Comparison of ENCODE assay signal across 29 cellular contexts in genomic region chr3:158269896-158270295, GRCh38.
"Had no signal": no experiment of that assay in that cellular context is flagged by ENCODE, and none has a peak within 500 bp of the region (broad histone marks: within the 10 kb centered on the region; RNA-seq: fewer than 3 reads in every experiment).

No MANE protein-coding gene starts in this region.

- H3K36me3 ChIP-seq: cardiac muscle cell, colonic mucosa, pancreas, thyroid gland, upper lobe of right lung had no signal

- H3K27me3 Mint-ChIP-seq: activated B cell treated with CpG ODN at 0.5 μM for 24 hours; activated CD4-positive, alpha-beta T cell treated with anti-CD3 and anti-CD28 coated beads for 36 hours; activated naive CD8-positive, alpha-beta T cell; naive B cell; stimulated activated naive B cell treated with anti-CD40 and anti-IgM and Interleukin-4, amounts not matched to agents 10 μg/mL and 1 μg/mL and 100 μg/mL, for 72 hours had no signal

- DNase-seq: activated B cell treated with CpG ODN at 0.5 μM for 24 hours; activated CD4-positive, alpha-beta T cell treated with anti-CD3 and anti-CD28 coated beads for 36 hours; activated CD4-positive, alpha-beta T cell treated with anti-CD3 and anti-CD28 coated beads, Interleukin-2, amount 50 U/mL, for 4 hours; activated CD8-positive, alpha-beta memory T cell treated with anti-CD3 and anti-CD28 coated beads for 24 hours; activated effector memory CD4-positive, alpha-beta T cell treated with Interleukin-2 at 50 U/mL for 16 hours; activated naive CD4-positive, alpha-beta T cell treated with Interleukin-2 at 50 U/mL for 16 hours; anterior cingulate cortex; cerebellar nuclear complex; colonic mucosa; effector memory CD4-positive, alpha-beta T cell; left cardiac atrium; left ventricle myocardium superior; naive B cell; nucleus accumbens; pancreas; psoas muscle; stimulated activated CD4-positive, alpha-beta T cell treated with anti-CD3 and anti-CD28 coated beads, Interleukin-15, amount 100 ng/mL, for 24 hours; stimulated activated CD4-positive, alpha-beta T cell treated with anti-CD3 and anti-CD28 coated beads, Interleukin-2, amount 100 ng/mL, for 24 hours; stimulated activated naive B cell treated with anti-CD40 and anti-IgM and Interleukin-4, amounts not matched to agents 10 μg/mL and 1 μg/mL and 100 μg/mL, for 72 hours; stomach; T-helper 9 cell; thyroid gland; upper lobe of right lung had no signal

- H3K4me1 ChIP-seq: colonic mucosa, esophagus muscularis mucosa, pancreas, psoas muscle, stomach, thyroid gland, upper lobe of right lung had no signal

- H3K4me3 Mint-ChIP-seq: activated B cell treated with CpG ODN at 0.5 μM for 24 hours; activated CD4-positive, alpha-beta T cell treated with anti-CD3 and anti-CD28 coated beads for 36 hours; activated naive CD8-positive, alpha-beta T cell; mesothelial cell of epicardium; naive B cell; stimulated activated naive B cell treated with anti-CD40 and anti-IgM and Interleukin-4, amounts not matched to agents 10 μg/mL and 1 μg/mL and 100 μg/mL, for 72 hours; T-helper 1 cell treated with Interleukin-12 subunit alpha and Interleukin-12 subunit beta and Interleukin-4 antibody, amounts not matched to agents 30 μg/mL and 1 μg/mL, for 36 hours had no signal

- H3K4me1 Mint-ChIP-seq: activated B cell treated with CpG ODN at 0.5 μM for 24 hours; activated CD4-positive, alpha-beta T cell treated with anti-CD3 and anti-CD28 coated beads for 36 hours; mesothelial cell of epicardium; stimulated activated naive B cell treated with anti-CD40 and anti-IgM and Interleukin-4, amounts not matched to agents 10 μg/mL and 1 μg/mL and 100 μg/mL, for 72 hours had no signal

- H3K27ac ChIP-seq: cardiac muscle cell, colonic mucosa, esophagus muscularis mucosa, pancreas, psoas muscle, stomach, thyroid gland, upper lobe of right lung had no signal

- H3K4me2 ChIP-seq: smooth muscle cell had no signal

- H3K27me3 ChIP-seq: cardiac muscle cell, colonic mucosa, esophagus muscularis mucosa, pancreas, stomach, thyroid gland, upper lobe of right lung had no signal

- H3K9me3 ChIP-seq: colonic mucosa, thyroid gland had no signal

- H3K27ac Mint-ChIP-seq: activated B cell treated with CpG ODN at 0.5 μM for 24 hours; activated CD4-positive, alpha-beta T cell treated with anti-CD3 and anti-CD28 coated beads for 36 hours; activated naive CD8-positive, alpha-beta T cell; mesothelial cell of epicardium; naive B cell; stimulated activated naive B cell treated with anti-CD40 and anti-IgM and Interleukin-4, amounts not matched to agents 10 μg/mL and 1 μg/mL and 100 μg/mL, for 72 hours; T-helper 1 cell treated with Interleukin-12 subunit alpha and Interleukin-12 subunit beta and Interleukin-4 antibody, amounts not matched to agents 30 μg/mL and 1 μg/mL, for 36 hours had no signal

- H3K4me3 ChIP-seq: cardiac muscle cell, colonic mucosa, esophagus muscularis mucosa, pancreas, psoas muscle, smooth muscle cell, stomach, thyroid gland, upper lobe of right lung had no signal

- ATAC-seq: activated CD4-positive, alpha-beta T cell treated with anti-CD3 and anti-CD28 coated beads for 36 hours; left cardiac atrium; left ventricle myocardium superior; pancreas; psoas muscle; stimulated activated naive B cell treated with anti-CD40 and anti-IgM and Interleukin-4, amounts not matched to agents 10 μg/mL and 1 μg/mL and 100 μg/mL, for 72 hours; upper lobe of right lung had no signal
